Comparison of ENCODE assay signal across 8 cellular contexts in genomic region chr2:218860950-218861381, GRCh38. TPM values are rescaled to one million over a fixed set of nuclear protein-coding genes. Genes with fewer than 3 reads are reported as not detected.
DNase-seq lines count a peak whose midpoint lies in the region; ATAC-seq lines count a peak whose summit lies in the region.

No MANE protein-coding gene starts in this region.

- no peak overlapping the region for H3K4me3 Mint-ChIP-seq in activated CD8-positive, alpha-beta T cell treated with anti-CD3 and anti-CD28 coated beads, Interleukin-2, amount 10 ng/mL, durations not matched to agents 7 days and 5 days

- no peak overlapping the region for H3K27ac Mint-ChIP-seq in activated CD8-positive, alpha-beta T cell treated with anti-CD3 and anti-CD28 coated beads, Interleukin-2, amount 10 ng/mL, durations not matched to agents 7 days and 5 days

- no peaks in the 10 kb centered on the region for H3K9me3 Mint-ChIP-seq in activated CD8-positive, alpha-beta T cell treated with anti-CD3 and anti-CD28 coated beads, Interleukin-2, amount 10 ng/mL, durations not matched to agents 7 days and 5 days (ENCODE audit: insufficient read depth)

- peak; percentile 35 for ATAC-seq in activated CD8-positive, alpha-beta T cell treated with anti-CD3 and anti-CD28 coated beads, Interleukin-2, amount 10 ng/mL, durations not matched to agents 7 days and 5 days
- ATAC-seq in HG03039 (IDR thresholded peaks at IDR 0.05; ENCODE audit: unreplicated experiment), result no peak

- no peaks in the 10 kb centered on the region for H3K4me1 ChIP-seq in urinary bladder (ENCODE audit: insufficient read depth)

- CTCF ChIA-PET in activated CD8-positive, alpha-beta T cell treated with anti-CD3 and anti-CD28 coated beads, Interleukin-2, amount 10 ng/mL, durations not matched to agents 7 days and 5 days (lab: Charles Lee), result interaction anchor here (1.3 to 4.3 kb wide), 5 partner anchors 9 to 119 kb away, joined by 5 to 26 read pairs (median 6); no protein-coding TSS in a partner anchor

- WGBS in urinary bladder, result 1% methylated on average over 21 of the region's 21 CpGs

- H3K4me1 Mint-ChIP-seq in activated CD8-positive, alpha-beta T cell treated with anti-CD3 and anti-CD28 coated beads, Interleukin-2, amount 10 ng/mL, durations not matched to agents 7 days and 5 days (ENCODE audit: low read depth), result peaks cover 14% of the 10 kb centered on the region

- no peak overlapping the region for H3K27ac ChIP-seq in urinary bladder (ENCODE audit: low read depth)

- H3K36me3 ChIP-seq in urinary bladder (ENCODE audit: insufficient read depth), result no peaks in the 10 kb centered on the region

- DNase-seq in DMS153 (lab: John Stamatoyannopoulos, UW), result peak; percentile 25
- DNase-seq in NCI-H2081 treated with DMSO at 0.1 percent for 48 hours (lab: John Stamatoyannopoulos, UW), result peak; percentile 16
- DNase-seq in activated CD8-positive, alpha-beta T cell treated with anti-CD3 and anti-CD28 coated beads, Interleukin-2, amount 10 ng/mL, durations not matched to agents 7 days and 5 days, result no peak
- peak; percentile 26 for DNase-seq in iris pigment epithelial cell (ENCODE audit: low read depth)
- DNase-seq in mucosa of gallbladder (ENCODE audit: low spot score), result no peak
- no peak for DNase-seq in NCI-H1105 treated with DMSO at 0.1 percent for 48 hours (lab: John Stamatoyannopoulos, UW)

- no peaks in the 10 kb centered on the region for H3K36me3 Mint-ChIP-seq in activated CD8-positive, alpha-beta T cell treated with anti-CD3 and anti-CD28 coated beads, Interleukin-2, amount 10 ng/mL, durations not matched to agents 7 days and 5 days (ENCODE audit: low read depth)

- POLR2A ChIA-PET in activated CD8-positive, alpha-beta T cell treated with anti-CD3 and anti-CD28 coated beads, Interleukin-2, amount 10 ng/mL, durations not matched to agents 7 days and 5 days (lab: Charles Lee), result no interaction called here

- H3K4me3 ChIP-seq in urinary bladder (ENCODE audit: low read depth, low read length), result peak overlapping the region; percentile 17

- peaks cover 67% of the 10 kb centered on the region for H3K27me3 Mint-ChIP-seq in activated CD8-positive, alpha-beta T cell treated with anti-CD3 and anti-CD28 coated beads, Interleukin-2, amount 10 ng/mL, durations not matched to agents 7 days and 5 days (ENCODE audit: low read depth)

RNA-seq across cellular contexts. Expression of gene WNT6, which starts 1.4 kb away (rescaled TPM):
- not detected for total RNA-seq in activated CD8-positive, alpha-beta T cell treated with anti-CD3 and anti-CD28 coated beads, Interleukin-2, amount 10 ng/mL, durations not matched to agents 7 days and 5 days
- 0.16 TPM for total RNA-seq in urinary bladder
- 3.0 TPM for polyA plus RNA-seq in urinary bladder
- 1.5 TPM for total RNA-seq in mucosa of gallbladder

RNA-seq across cellular contexts. Expression of gene WNT10A, which starts 19.7 kb away (rescaled TPM):
- total RNA-seq in activated CD8-positive, alpha-beta T cell treated with anti-CD3 and anti-CD28 coated beads, Interleukin-2, amount 10 ng/mL, durations not matched to agents 7 days and 5 days, result not detected
- 1.9 TPM for total RNA-seq in urinary bladder
- polyA plus RNA-seq in urinary bladder, result 1.2 TPM
- total RNA-seq in mucosa of gallbladder, result 0.12 TPM

RNA-seq across cellular contexts. Expression of gene PRKAG3, which starts 29.4 kb away (rescaled TPM):
- total RNA-seq in activated CD8-positive, alpha-beta T cell treated with anti-CD3 and anti-CD28 coated beads, Interleukin-2, amount 10 ng/mL, durations not matched to agents 7 days and 5 days, result not detected
- total RNA-seq in urinary bladder (1.2 TPM), mucosa of gallbladder (not detected)
- polyA plus RNA-seq in urinary bladder, result not detected

Comparison
In these comparisons a context has a peak if more than half of its experiments do, and no peak if none do; other contexts are left out.
1. DNase-seq: peak in DMS153 (single experiment), NCI-H2081 treated with DMSO at 0.1 percent for 48 hours (single experiment) and iris pigment epithelial cell (single experiment); none in activated CD8-positive, alpha-beta T cell treated with anti-CD3 and anti-CD28 coated beads, Interleukin-2, amount 10 ng/mL, durations not matched to agents 7 days and 5 days (single experiment), mucosa of gallbladder (single experiment) and NCI-H1105 treated with DMSO at 0.1 percent for 48 hours (single experiment).